Comparison of ENCODE assay signal across 26 cellular contexts in genomic region chr1:25653558-25653957, GRCh38.
"Had no signal": no experiment of that assay in that cellular context is flagged by ENCODE, and none has a peak within 500 bp of the region (broad histone marks: within the 10 kb centered on the region; RNA-seq: fewer than 3 reads in every experiment).

No MANE protein-coding gene starts in this region.

- H3K9me3 ChIP-seq: breast epithelium, colonic mucosa, esophagus muscularis mucosa, gastrocnemius medialis, left lung, right lobe of liver, thoracic aorta, upper lobe of right lung had no signal

- H3K4me1 ChIP-seq: breast epithelium, colonic mucosa had no signal

- H3K4me3 Mint-ChIP-seq: activated naive CD8-positive, alpha-beta T cell treated with anti-CD3 and anti-CD28 coated beads, Interleukin-2, amount 10 ng/mL, durations not matched to agents 7 days and 5 days; activated T-cell treated with anti-CD3 and anti-CD28 coated beads, Interleukin-2, amount 50 U/mL, for 24 hours; activated T-helper 17 cell treated with anti-CD3 and anti-CD28 coated beads, Interleukin-2, amount 50 U/mL, for 72 hours; mesothelial cell of epicardium; natural killer cell treated with Interleukin-12 subunit alpha and Interleukin-12 subunit beta and Interleukin-15 and Interleukin-18, amount 100 ng/mL, for 72 hours; stimulated activated naive B cell treated with anti-CD40 and anti-IgM and Interleukin-4, amounts not matched to agents 10 μg/mL and 1 μg/mL and 100 μg/mL, for 72 hours; WTC11 had no signal

- H3K4me3 ChIP-seq: breast epithelium, colonic mucosa, dorsolateral prefrontal cortex, esophagus muscularis mucosa, gastrocnemius medialis, left lung, right lobe of liver, smooth muscle cell, thoracic aorta, upper lobe of right lung had no signal

- H3K4me2 ChIP-seq: smooth muscle cell had no signal

- H3K4me1 Mint-ChIP-seq: WTC11 had no signal

- H3K9me3 Mint-ChIP-seq: activated naive CD8-positive, alpha-beta T cell treated with anti-CD3 and anti-CD28 coated beads, Interleukin-2, amount 10 ng/mL, durations not matched to agents 7 days and 5 days; activated T-cell treated with anti-CD3 and anti-CD28 coated beads, Interleukin-2, amount 50 U/mL, for 24 hours; activated T-helper 17 cell treated with anti-CD3 and anti-CD28 coated beads, Interleukin-2, amount 50 U/mL, for 72 hours; mesothelial cell of epicardium; natural killer cell treated with Interleukin-12 subunit alpha and Interleukin-12 subunit beta and Interleukin-15 and Interleukin-18, amount 100 ng/mL, for 72 hours; stimulated activated naive B cell treated with anti-CD40 and anti-IgM and Interleukin-4, amounts not matched to agents 10 μg/mL and 1 μg/mL and 100 μg/mL, for 72 hours; WTC11 had no signal

- H3K36me3 Mint-ChIP-seq: mesothelial cell of epicardium; natural killer cell treated with Interleukin-12 subunit alpha and Interleukin-12 subunit beta and Interleukin-15 and Interleukin-18, amount 100 ng/mL, for 72 hours; stimulated activated naive B cell treated with anti-CD40 and anti-IgM and Interleukin-4, amounts not matched to agents 10 μg/mL and 1 μg/mL and 100 μg/mL, for 72 hours; WTC11 had no signal

- H3K36me3 ChIP-seq: breast epithelium, colonic mucosa, esophagus muscularis mucosa, gastrocnemius medialis, left lung, right lobe of liver, thoracic aorta, upper lobe of right lung had no signal

- H3K27ac Mint-ChIP-seq: activated naive CD8-positive, alpha-beta T cell treated with anti-CD3 and anti-CD28 coated beads, Interleukin-2, amount 10 ng/mL, durations not matched to agents 7 days and 5 days; activated T-cell treated with anti-CD3 and anti-CD28 coated beads, Interleukin-2, amount 50 U/mL, for 24 hours; activated T-helper 17 cell treated with anti-CD3 and anti-CD28 coated beads, Interleukin-2, amount 50 U/mL, for 72 hours; mesothelial cell of epicardium; natural killer cell treated with Interleukin-12 subunit alpha and Interleukin-12 subunit beta and Interleukin-15 and Interleukin-18, amount 100 ng/mL, for 72 hours; WTC11 had no signal

- DNase-seq: activated CD4-positive, alpha-beta T cell treated with anti-CD3 and anti-CD28 coated beads, Interleukin-2, amount 50 U/mL, for 4 hours; activated naive CD4-positive, alpha-beta T cell treated with Interleukin-2 at 50 U/mL for 16 hours; activated naive CD8-positive, alpha-beta T cell treated with anti-CD3 and anti-CD28 coated beads, Interleukin-2, amount 10 ng/mL, durations not matched to agents 7 days and 5 days; amniotic stem cell; dorsolateral prefrontal cortex; gastrocnemius medialis; hippocampal formation; kidney glomerular epithelial cell; left lung; right lobe of liver; stimulated activated CD4-positive, alpha-beta T cell treated with anti-CD3 and anti-CD28 coated beads, Interleukin-15, amount 100 ng/mL, for 24 hours; stimulated activated naive B cell treated with anti-CD40 and anti-IgM and Interleukin-4, amounts not matched to agents 10 μg/mL and 1 μg/mL and 100 μg/mL, for 72 hours; T-helper 1 cell; T-helper 9 cell; upper lobe of right lung had no signal

- H3K27me3 ChIP-seq: breast epithelium, colonic mucosa, dorsolateral prefrontal cortex, esophagus muscularis mucosa, gastrocnemius medialis, left lung, right lobe of liver, upper lobe of right lung had no signal

- H3K27ac ChIP-seq: breast epithelium, colonic mucosa, dorsolateral prefrontal cortex, esophagus muscularis mucosa, gastrocnemius medialis, left lung, parathyroid adenoma, right lobe of liver, thoracic aorta, upper lobe of right lung had no signal

- ATAC-seq: activated T-helper 17 cell treated with anti-CD3 and anti-CD28 coated beads, Interleukin-2, amount 50 U/mL, for 72 hours; gastrocnemius medialis; left lung; natural killer cell treated with Interleukin-12 subunit alpha and Interleukin-12 subunit beta and Interleukin-15 and Interleukin-18, amount 100 ng/mL, for 72 hours; right lobe of liver; stimulated activated naive B cell treated with anti-CD40 and anti-IgM and Interleukin-4, amounts not matched to agents 10 μg/mL and 1 μg/mL and 100 μg/mL, for 72 hours; upper lobe of right lung; WTC11 had no signal

- H3K27me3 Mint-ChIP-seq: activated naive CD8-positive, alpha-beta T cell treated with anti-CD3 and anti-CD28 coated beads, Interleukin-2, amount 10 ng/mL, durations not matched to agents 7 days and 5 days; activated T-cell treated with anti-CD3 and anti-CD28 coated beads, Interleukin-2, amount 50 U/mL, for 24 hours; activated T-helper 17 cell treated with anti-CD3 and anti-CD28 coated beads, Interleukin-2, amount 50 U/mL, for 72 hours; natural killer cell treated with Interleukin-12 subunit alpha and Interleukin-12 subunit beta and Interleukin-15 and Interleukin-18, amount 100 ng/mL, for 72 hours had no signal

- H3K9ac ChIP-seq: parathyroid adenoma had no signal
